Comparison of ENCODE assay signal across 27 cellular contexts in the genomic region with DNA sequence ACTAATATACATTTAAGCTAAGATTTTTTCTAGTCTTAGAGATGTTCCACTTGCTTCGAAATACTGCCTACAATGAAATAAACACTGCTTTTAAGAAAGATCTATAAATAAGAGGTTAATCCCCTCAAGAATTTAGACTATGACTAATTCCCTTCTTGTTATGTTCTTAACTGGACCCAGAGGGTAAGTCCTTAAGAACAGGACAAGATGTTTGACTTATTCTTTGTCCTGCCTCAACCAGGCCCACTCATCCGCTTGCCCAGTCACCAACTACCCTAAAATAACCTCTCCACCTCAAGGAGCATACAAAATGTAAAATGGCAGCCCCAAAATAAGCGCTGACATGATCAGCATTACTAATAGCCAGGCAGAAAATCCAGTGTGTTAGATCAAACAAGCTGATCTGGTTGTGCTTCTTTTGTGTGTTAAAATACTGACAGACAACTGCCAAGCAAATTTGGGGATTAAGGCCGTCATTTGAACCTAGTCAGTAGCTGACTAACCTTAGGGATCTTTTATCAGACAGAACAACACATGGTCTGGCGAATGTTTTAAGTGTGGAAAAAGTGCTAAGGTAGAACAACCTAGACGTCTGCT.
DNase-seq lines count a peak whose midpoint lies in the region; ATAC-seq, FAIRE-seq and TF ChIP-seq lines count a peak whose summit lies in the region.
"Had no signal": no experiment of that assay in that cellular context is flagged by ENCODE, and none has a peak within 500 bp of the region (broad histone marks: within the 10 kb centered on the region; RNA-seq: fewer than 3 reads in every experiment).

No MANE protein-coding gene starts in this region.

- no peaks in the 10 kb centered on the region for H3K9me3 ChIP-seq in astrocyte (ENCODE audit: insufficient read depth, low read depth, low read length)
- H3K9me3 ChIP-seq: adrenal gland, gastrocnemius medialis, upper lobe of left lung had no signal

- no peak overlapping the region for H3K4me3 Mint-ChIP-seq in astrocyte (ENCODE audit: unreplicated experiment)
- H3K4me3 Mint-ChIP-seq: activated CD8-positive, alpha-beta T cell treated with anti-CD3 and anti-CD28 coated beads for 36 hours; CD14-positive monocyte; dendritic cell treated with granulocyte-macrophage colony-stimulating factor and Interleukin-4, amounts not matched to agents 40 ng/mL and 50 ng/mL, for 4 days had no signal

- no peaks in the 10 kb centered on the region for H3K27me3 Mint-ChIP-seq in astrocyte (ENCODE audit: low read depth, unreplicated experiment)
- H3K27me3 Mint-ChIP-seq: activated CD8-positive, alpha-beta T cell treated with anti-CD3 and anti-CD28 coated beads for 36 hours; dendritic cell treated with granulocyte-macrophage colony-stimulating factor and Interleukin-4, amounts not matched to agents 40 ng/mL and 50 ng/mL, for 4 days had no signal

- H3K4me1 ChIP-seq in astrocyte (ENCODE audit: insufficient read depth, low read length): peaks cover 3% of the 10 kb centered on the region

- peak; percentile 33 for DNase-seq in G401 (ENCODE audit: low spot score)
- DNase-seq in astrocyte (ENCODE audit: low read depth): no peak
- peak; percentile 3 for DNase-seq in fibroblast of mammary gland (ENCODE audit: low read depth)
- DNase-seq in retinal pigment epithelial cell (ENCODE audit: low read depth): peak; percentile 87
- DNase-seq in NCI-H2227 (lab: John Stamatoyannopoulos, UW; ENCODE audit: unreplicated experiment): no peak
- no peak for DNase-seq in brain microvascular endothelial cell
- no peak for DNase-seq in COLO668 (lab: John Stamatoyannopoulos, UW; ENCODE audit: unreplicated experiment)
- DNase-seq: ACHN; activated CD8-positive, alpha-beta T cell treated with anti-CD3 and anti-CD28 coated beads for 36 hours; activated T-cell treated with anti-CD3 and anti-CD28 coated beads, Interleukin-2, amount 50 U/mL, for 1 hour; adrenal gland; DMS 273 treated with DMSO at 0.1 percent for 48 hours; gastrocnemius medialis; NCI-H1105; NCI-H2029; NCI-H226; nucleus accumbens; retina; Right ventricle myocardium superior; stimulated activated CD8-positive, alpha-beta memory T cell treated with anti-CD3 and anti-CD28 coated beads, Interleukin-4, amount 100 ng/mL, for 48 hours; SW 1271; upper lobe of left lung had no signal

- H3K27ac ChIP-seq in astrocyte (ENCODE audit: low read depth, low read length): peak overlapping the region; percentile 52
- no peak overlapping the region for H3K27ac ChIP-seq in brain microvascular endothelial cell
- H3K27ac ChIP-seq: adrenal gland, gastrocnemius medialis, upper lobe of left lung had no signal

- no peak overlapping the region for H3K4me2 ChIP-seq in astrocyte (ENCODE audit: low read length)

- TF ChIP-seq CTCF in astrocyte (IDR thresholded peaks at IDR 0.05; ENCODE audit: insufficient read depth, low read depth, low read length) (no peak), fibroblast of mammary gland (conservative IDR thresholded peaks at IDR 0.05; ENCODE audit: control insufficient read depth, insufficient read depth, low read depth, low read length) (no peak), retinal pigment epithelial cell (conservative IDR thresholded peaks at IDR 0.05; ENCODE audit: low read depth, low read length) (no peak), brain microvascular endothelial cell (IDR thresholded peaks at IDR 0.05; ENCODE audit: low read depth, low read length, missing control alignments) (no peak)

- in situ Hi-C loops in G401 (cut with HindIII; ENCODE audit: low sequenced_read_pairs) (no loop called here), brain microvascular endothelial cell (cut with HindIII; ENCODE audit: low pct_ligation_motif_present, low sequenced_read_pairs) (no loop called here)

- H3K4me3 ChIP-seq in astrocyte (ENCODE audit: insufficient read depth, low read depth, low read length): no peak overlapping the region
- H3K4me3 ChIP-seq in fibroblast of mammary gland (ENCODE audit: control insufficient read depth, low read depth, low read length): no peak overlapping the region
- no peak overlapping the region for H3K4me3 ChIP-seq in retinal pigment epithelial cell (ENCODE audit: low read length)
- no peak overlapping the region for H3K4me3 ChIP-seq in brain microvascular endothelial cell (ENCODE audit: low read depth, low read length)
- H3K4me3 ChIP-seq: adrenal gland, gastrocnemius medialis, lung, upper lobe of left lung had no signal

- peaks cover 7% of the 10 kb centered on the region for H3K36me3 Mint-ChIP-seq in astrocyte (ENCODE audit: low read depth, unreplicated experiment)
- H3K36me3 Mint-ChIP-seq: CD14-positive monocyte had no signal

- H3K4me1 Mint-ChIP-seq in astrocyte (ENCODE audit: low read depth, unreplicated experiment): peaks cover 15% of the 10 kb centered on the region
- H3K4me1 Mint-ChIP-seq: CD14-positive monocyte had no signal

- no peak overlapping the region for H2AFZ ChIP-seq in astrocyte (ENCODE audit: low read depth, low read length)

- no peaks in the 10 kb centered on the region for H4K20me1 ChIP-seq in astrocyte (ENCODE audit: insufficient read depth, low read length)

- no peak for FAIRE-seq in astrocyte (lab: Jason Lieb, UNC)
- FAIRE-seq: endothelial cell of umbilical vein had no signal

- H3K9ac ChIP-seq in astrocyte (ENCODE audit: low read length): no peak overlapping the region

- no peaks in the 10 kb centered on the region for H3K36me3 ChIP-seq in astrocyte (ENCODE audit: insufficient read depth, low read length)
- H3K36me3 ChIP-seq in brain microvascular endothelial cell (replicated peaks): no peaks in the 10 kb centered on the region
- H3K36me3 ChIP-seq: adrenal gland, gastrocnemius medialis, upper lobe of left lung had no signal

- no peak for ATAC-seq in GM18861 (IDR thresholded peaks at IDR 0.05; ENCODE audit: unreplicated experiment)
- ATAC-seq: activated CD8-positive, alpha-beta T cell treated with anti-CD3 and anti-CD28 coated beads for 36 hours; gastrocnemius medialis had no signal

- no peaks in the 10 kb centered on the region for H3K9me3 Mint-ChIP-seq in astrocyte (ENCODE audit: unreplicated experiment)
- H3K9me3 Mint-ChIP-seq: activated CD8-positive, alpha-beta T cell treated with anti-CD3 and anti-CD28 coated beads for 36 hours; dendritic cell treated with granulocyte-macrophage colony-stimulating factor and Interleukin-4, amounts not matched to agents 40 ng/mL and 50 ng/mL, for 4 days had no signal

- H3K27me3 ChIP-seq in astrocyte (ENCODE audit: insufficient read depth, low read length): no peaks in the 10 kb centered on the region
- H3K27me3 ChIP-seq in brain microvascular endothelial cell (replicated peaks): no peaks in the 10 kb centered on the region
- H3K27me3 ChIP-seq: adrenal gland, gastrocnemius medialis, upper lobe of left lung had no signal

- no peaks in the 10 kb centered on the region for H3K79me2 ChIP-seq in astrocyte (ENCODE audit: insufficient read depth, low read length)

- no peak overlapping the region for H3K27ac Mint-ChIP-seq in astrocyte (ENCODE audit: unreplicated experiment)
- H3K27ac Mint-ChIP-seq: activated CD8-positive, alpha-beta T cell treated with anti-CD3 and anti-CD28 coated beads for 36 hours; CD14-positive monocyte; dendritic cell treated with granulocyte-macrophage colony-stimulating factor and Interleukin-4, amounts not matched to agents 40 ng/mL and 50 ng/mL, for 4 days had no signal

Comparison
In these comparisons a context has a peak if more than half of its experiments do, and no peak if none do; other contexts are left out.
1. DNase-seq: peak in G401 (single experiment), fibroblast of mammary gland (single experiment) and retinal pigment epithelial cell (single experiment); none in astrocyte (single experiment), NCI-H2227 (single experiment), brain microvascular endothelial cell (single experiment) and COLO668 (single experiment).